Comparison of ENCODE assay signal across 8 cellular contexts in the genomic region with DNA sequence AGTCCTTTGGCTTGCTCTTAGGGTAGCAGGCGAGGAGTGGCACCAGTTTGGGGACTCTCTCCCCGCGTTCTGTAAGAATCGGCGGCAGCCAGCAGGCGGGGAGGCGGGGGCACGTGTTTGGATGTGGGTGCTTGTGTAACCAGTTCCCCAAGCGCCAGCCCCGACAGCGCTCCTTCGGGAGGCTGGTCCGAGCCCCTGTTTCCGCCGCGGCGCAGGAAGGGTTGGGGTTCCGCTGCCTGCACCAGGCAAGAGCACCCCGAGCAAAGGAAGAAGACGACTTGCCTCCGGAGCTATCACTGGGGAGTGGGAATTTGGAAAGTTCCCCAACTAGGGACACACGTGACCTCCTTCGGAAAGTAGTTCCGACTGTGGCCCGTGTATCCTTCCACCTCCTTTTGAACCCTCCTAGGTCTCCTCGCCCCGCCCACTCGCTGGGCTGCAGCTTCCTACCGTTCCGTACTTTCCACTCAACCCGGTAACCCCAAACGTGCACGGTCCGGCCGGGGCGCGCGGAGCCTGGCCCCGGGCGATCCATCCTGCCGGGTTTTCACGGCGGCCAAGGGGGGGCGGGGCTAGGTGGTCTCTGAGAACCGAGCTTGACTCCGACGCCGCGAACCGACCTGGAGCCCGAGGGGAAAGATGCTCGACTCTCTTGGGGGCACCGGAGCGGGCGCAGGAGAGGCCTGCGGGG.
DNase-seq lines count a peak whose midpoint lies in the region; ATAC-seq lines count a peak whose summit lies in the region.

No MANE protein-coding gene starts in this region.

- peak overlapping the region; percentile 97 for H3K4me3 Mint-ChIP-seq in activated naive CD4-positive, alpha-beta T cell treated with anti-CD3 and anti-CD28 coated beads, Interleukin-2, amount 50 U/mL, for 24 hours

- H3K36me3 ChIP-seq in SK-N-MC (ENCODE audit: insufficient read depth, low read length) = no peaks in the 10 kb centered on the region

- H3K9me3 ChIP-seq in SK-N-MC (ENCODE audit: low read depth, low read length) = no peaks in the 10 kb centered on the region

- peak overlapping the region; percentile 96 for H3K27ac Mint-ChIP-seq in activated naive CD4-positive, alpha-beta T cell treated with anti-CD3 and anti-CD28 coated beads, Interleukin-2, amount 50 U/mL, for 24 hours

- H3K9me3 Mint-ChIP-seq in activated naive CD4-positive, alpha-beta T cell treated with anti-CD3 and anti-CD28 coated beads, Interleukin-2, amount 50 U/mL, for 24 hours = no peaks in the 10 kb centered on the region

- no peak overlapping the region for H3K27ac ChIP-seq in SK-N-MC
- H3K27ac ChIP-seq in substantia nigra (ENCODE audit: low read depth, low read length, poor library complexity, severe bottlenecking) = peak overlapping the region; percentile 79

- DNase-seq in DMS79 treated with DMSO at 0.1 percent for 48 hours (lab: John Stamatoyannopoulos, UW) (peak; percentile 82), HuH-7.5 (ENCODE audit: low spot score) (peak; percentile 81), SK-N-MC (ENCODE audit: low read depth, low spot score) (no peak), globus pallidus (ENCODE audit: low spot score) (peak; percentile 92), non-pigmented ciliary epithelial cell (ENCODE audit: low read depth) (peak; percentile 91), substantia nigra (lab: John Stamatoyannopoulos, UW) (peak; percentile 48 to 96 (median 86))

- H3K9ac ChIP-seq in SK-N-MC (ENCODE audit: insufficient read length) = no peak overlapping the region

- H3K4me3 ChIP-seq in SK-N-MC = peak overlapping the region; percentile 85

- H3K4me1 Mint-ChIP-seq in activated naive CD4-positive, alpha-beta T cell treated with anti-CD3 and anti-CD28 coated beads, Interleukin-2, amount 50 U/mL, for 24 hours = peaks cover 35% of the 10 kb centered on the region

- ATAC-seq in GM21423 (IDR thresholded peaks at IDR 0.05; ENCODE audit: unreplicated experiment) = peak; percentile 47

- H3K36me3 Mint-ChIP-seq in activated naive CD4-positive, alpha-beta T cell treated with anti-CD3 and anti-CD28 coated beads, Interleukin-2, amount 50 U/mL, for 24 hours = peaks cover 5% of the 10 kb centered on the region

- no peaks in the 10 kb centered on the region for H3K27me3 Mint-ChIP-seq in activated naive CD4-positive, alpha-beta T cell treated with anti-CD3 and anti-CD28 coated beads, Interleukin-2, amount 50 U/mL, for 24 hours
